In the genomic region with DNA sequence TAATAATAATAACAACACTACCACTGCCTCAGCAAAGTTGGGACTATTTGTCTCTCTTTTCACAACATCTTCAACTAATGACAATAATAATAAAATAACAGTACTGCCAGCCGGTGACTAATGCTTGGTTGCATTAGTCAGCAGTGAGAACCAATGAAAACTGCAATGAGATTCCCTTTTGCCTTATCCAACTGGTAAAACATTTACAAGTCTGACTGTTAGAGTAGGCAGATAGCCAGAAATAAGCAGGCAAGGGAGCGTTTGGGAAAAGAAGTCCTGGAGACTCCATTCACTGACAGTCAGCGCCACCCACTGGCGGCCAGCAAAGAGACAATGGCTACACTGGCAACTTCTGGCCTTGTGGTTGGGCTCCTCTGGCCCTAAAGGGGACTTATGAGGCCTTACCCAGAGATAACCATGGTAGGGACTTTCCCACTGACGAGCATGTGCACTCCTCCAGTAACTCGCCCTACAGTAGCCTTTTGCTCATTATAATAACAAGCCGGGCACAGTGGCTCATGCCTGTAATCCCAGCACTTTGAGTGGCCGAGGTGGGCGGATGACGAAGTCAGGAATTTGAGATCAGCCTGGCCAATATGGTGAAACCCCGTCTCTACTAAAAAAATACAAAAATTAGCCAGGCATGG, we compare ENCODE assay signal across 8 cellular contexts. TPM values are rescaled to one million over a fixed set of nuclear protein-coding genes. Genes with fewer than 3 reads are reported as not detected.
DNase-seq lines count a peak whose midpoint lies in the region; ATAC-seq and TF ChIP-seq lines count a peak whose summit lies in the region.

No MANE protein-coding gene starts in this region.

- no peaks in the 10 kb centered on the region for H3K27me3 ChIP-seq in esophagus squamous epithelium

- peaks cover 21 to 77% (median 40%) of the 10 kb centered on the region in 3 donors for H3K4me1 ChIP-seq in esophagus squamous epithelium

- H3K9me3 Mint-ChIP-seq in nephron: no peaks in the 10 kb centered on the region

- peaks cover 0 to 3% (median 0%) of the 10 kb centered on the region in 3 donors for H3K36me3 ChIP-seq in esophagus squamous epithelium

- H3K4me3 ChIP-seq in GM12875 (ENCODE audit: low read depth, low read length): no peak overlapping the region
- no peak overlapping the region for H3K4me3 ChIP-seq in esophagus squamous epithelium

- ATAC-seq in GM18870 (IDR thresholded peaks at IDR 0.05; ENCODE audit: unreplicated experiment): no peak
- no peak for ATAC-seq in HG03342 (IDR thresholded peaks at IDR 0.05; ENCODE audit: unreplicated experiment)

- H3K4me3 Mint-ChIP-seq in nephron: peak overlapping the region; percentile 62 to 74 (median 66)

- peak overlapping the region in 3 of 4 donors; percentile 11 to 51 (median 18) for H3K27ac ChIP-seq in esophagus squamous epithelium

- H3K4me1 Mint-ChIP-seq in nephron: peaks cover 28% of the 10 kb centered on the region

- peak overlapping the region; percentile 75 to 92 (median 83) for H3K27ac Mint-ChIP-seq in nephron

- no peak for TF ChIP-seq POLR2A in esophagus squamous epithelium (IDR thresholded peaks at IDR 0.05)

- peaks cover 7% of the 10 kb centered on the region for H3K27me3 Mint-ChIP-seq in nephron (ENCODE audit: low read depth)

- intact Hi-C loops in esophagus squamous epithelium (cut with DNase I): no loop called here

- no peaks in the 10 kb centered on the region for H3K9me3 ChIP-seq in esophagus squamous epithelium

- 15 to 34% methylated on average over 11 of the region's 11 CpGs for WGBS in esophagus squamous epithelium, 2 donors

- DNase-seq in AG09319 (ENCODE audit: extremely low read depth, low read depth) (peak; percentile 92), NCI-H1105 (lab: John Stamatoyannopoulos, UW) (peak; percentile 37), SW 1271 (lab: John Stamatoyannopoulos, UW) (peak; percentile 83 to 91), esophagus squamous epithelium (lab: John Stamatoyannopoulos, UW) (no peak)

- no peaks in the 10 kb centered on the region for H3K36me3 Mint-ChIP-seq in nephron (ENCODE audit: low read depth)

- peak; percentile 83 for TF ChIP-seq CTCF in AG09319 (IDR thresholded peaks at IDR 0.05; ENCODE audit: low read depth, low read length)
- TF ChIP-seq CTCF in GM12875 (IDR thresholded peaks at IDR 0.05; ENCODE audit: borderline replicate concordance, insufficient read depth, low read depth, low read length): peak; percentile 75
- TF ChIP-seq CTCF in esophagus squamous epithelium (IDR thresholded peaks at IDR 0.05): peak; percentile 53 to 84 (median 74)
- TF ChIP-seq CTCF in nephron (IDR thresholded peaks at IDR 0.05; ENCODE audit: unreplicated experiment in 3 of 3): peak; percentile 74 to 78 (median 76)

RNA-seq across cellular contexts. Expression of a gene that starts 3.4 kb away (rescaled TPM):
- 10 to 100 TPM; 41.5 to 65.6 (median 59.3) TPM for total RNA-seq in esophagus squamous epithelium

RNA-seq across cellular contexts. Expression of a gene that starts 21.2 kb away (rescaled TPM):
- total RNA-seq in esophagus squamous epithelium: 1 to 10 TPM; 1.2 to 5.9 (median 1.9) TPM
